8 cellular contexts compared by ENCODE assay signal in genomic region chr5:160467555-160468418, GRCh38. TPM values are rescaled to one million over a fixed set of nuclear protein-coding genes. Genes with fewer than 3 reads are reported as not detected.
DNase-seq lines count a peak whose midpoint lies in the region; FAIRE-seq and TF ChIP-seq lines count a peak whose summit lies in the region.

No MANE protein-coding gene starts in this region.

- FAIRE-seq in HTR-8/SVneo (lab: Jason Lieb, UNC): no peak

- DNase-seq in CMK (ENCODE audit: low read depth) (peak; percentile 58), GM20000 (ENCODE audit: low spot score) (peak; percentile 77), dermis blood vessel endothelial cell (peak; percentile 90), lung microvascular endothelial cell (ENCODE audit: low read depth in 2 of 2) (peak; percentile 96), HTR-8/SVneo (ENCODE audit: insufficient read length, low spot score) (no peak)
- DNase-seq in activated CD4-positive, alpha-beta T cell treated with anti-CD3 and anti-CD28 coated beads, Interleukin-2, amount 10 ng/mL, durations not matched to agents 7 days and 5 days: peak; percentile 82
- DNase-seq in stimulated activated CD8-positive, alpha-beta memory T cell treated with anti-CD3 and anti-CD28 coated beads, Interleukin-4, amount 100 ng/mL, for 24 hours (ENCODE audit: low read depth): peak; percentile 79

- POLR2A ChIA-PET in activated CD4-positive, alpha-beta T cell treated with anti-CD3 and anti-CD28 coated beads, Interleukin-2, amount 10 ng/mL, durations not matched to agents 7 days and 5 days (lab: Charles Lee): interaction anchor here (0.7 to 0.8 kb wide), 3 partner anchors 9 to 49 kb away, joined by 3 to 4 read pairs (median 3); partner anchors contain the start of gene SLU7

- H3K4me1 Mint-ChIP-seq in activated CD4-positive, alpha-beta T cell treated with anti-CD3 and anti-CD28 coated beads, Interleukin-2, amount 10 ng/mL, durations not matched to agents 7 days and 5 days: peaks cover 83% of the 10 kb centered on the region

- H3K4me1 ChIP-seq in HUES6 (ENCODE audit: control insufficient read depth, insufficient read depth, low read length): peaks cover 29% of the 10 kb centered on the region

- peaks cover 10% of the 10 kb centered on the region for H3K36me3 Mint-ChIP-seq in activated CD4-positive, alpha-beta T cell treated with anti-CD3 and anti-CD28 coated beads, Interleukin-2, amount 10 ng/mL, durations not matched to agents 7 days and 5 days (ENCODE audit: low read depth)

- H3K4me3 ChIP-seq in HUES6 (ENCODE audit: low read depth, low read length): no peak overlapping the region

- H3K9ac ChIP-seq in HUES6 (ENCODE audit: low read length): peak overlapping the region; percentile 10

- no peaks in the 10 kb centered on the region for H3K9me3 Mint-ChIP-seq in activated CD4-positive, alpha-beta T cell treated with anti-CD3 and anti-CD28 coated beads, Interleukin-2, amount 10 ng/mL, durations not matched to agents 7 days and 5 days

- no peak overlapping the region for H3K27ac ChIP-seq in HUES6 (ENCODE audit: low read depth, low read length)

- no peaks in the 10 kb centered on the region for H3K36me3 ChIP-seq in HUES6 (ENCODE audit: control insufficient read depth, insufficient read depth, low read length)

- H3K9me3 ChIP-seq in HUES6 (ENCODE audit: control insufficient read depth, insufficient read depth, low read depth, low read length): no peaks in the 10 kb centered on the region

- H3K27me3 ChIP-seq in HUES6 (ENCODE audit: control insufficient read depth, insufficient read depth, low read length): no peaks in the 10 kb centered on the region

- no peak for TF ChIP-seq CTCF in GM20000 (IDR thresholded peaks at IDR 0.05; ENCODE audit: extremely low read depth, missing control alignments)

- peak overlapping the region; percentile 96 for H3K27ac Mint-ChIP-seq in activated CD4-positive, alpha-beta T cell treated with anti-CD3 and anti-CD28 coated beads, Interleukin-2, amount 10 ng/mL, durations not matched to agents 7 days and 5 days

- H3K27me3 Mint-ChIP-seq in activated CD4-positive, alpha-beta T cell treated with anti-CD3 and anti-CD28 coated beads, Interleukin-2, amount 10 ng/mL, durations not matched to agents 7 days and 5 days: peaks cover 2% of the 10 kb centered on the region

- H3K4me3 Mint-ChIP-seq in activated CD4-positive, alpha-beta T cell treated with anti-CD3 and anti-CD28 coated beads, Interleukin-2, amount 10 ng/mL, durations not matched to agents 7 days and 5 days: peak overlapping the region; percentile 97

- CTCF ChIA-PET in activated CD4-positive, alpha-beta T cell treated with anti-CD3 and anti-CD28 coated beads, Interleukin-2, amount 10 ng/mL, durations not matched to agents 7 days and 5 days (lab: Charles Lee): interaction anchor here (0.7 to 6.4 kb wide), 5 partner anchors 9 to 39 kb away, joined by 3 to 63 read pairs (median 4); no protein-coding TSS in a partner anchor

RNA-seq across cellular contexts. Expression of gene PTTG1, which starts 46.1 kb away (rescaled TPM):
- total RNA-seq in activated CD4-positive, alpha-beta T cell treated with anti-CD3 and anti-CD28 coated beads, Interleukin-2, amount 10 ng/mL, durations not matched to agents 7 days and 5 days: 100 to 1,000 TPM; 160 to 189 TPM
- total RNA-seq in dermis blood vessel endothelial cell (60.4 and 190 TPM in 2 replicates), lung microvascular endothelial cell (25.8 and 64.3 TPM in 2 replicates)

RNA-seq across cellular contexts. Expression of gene SLU7, which starts 48.9 kb away (rescaled TPM):
- total RNA-seq in activated CD4-positive, alpha-beta T cell treated with anti-CD3 and anti-CD28 coated beads, Interleukin-2, amount 10 ng/mL, durations not matched to agents 7 days and 5 days: 10 to 100 TPM; 63.5 to 64.6 TPM
- 84.8 and 96.5 TPM in 2 replicates for total RNA-seq in dermis blood vessel endothelial cell
- total RNA-seq in lung microvascular endothelial cell: 41.4 and 67.3 TPM in 2 replicates
